In the genomic region with DNA sequence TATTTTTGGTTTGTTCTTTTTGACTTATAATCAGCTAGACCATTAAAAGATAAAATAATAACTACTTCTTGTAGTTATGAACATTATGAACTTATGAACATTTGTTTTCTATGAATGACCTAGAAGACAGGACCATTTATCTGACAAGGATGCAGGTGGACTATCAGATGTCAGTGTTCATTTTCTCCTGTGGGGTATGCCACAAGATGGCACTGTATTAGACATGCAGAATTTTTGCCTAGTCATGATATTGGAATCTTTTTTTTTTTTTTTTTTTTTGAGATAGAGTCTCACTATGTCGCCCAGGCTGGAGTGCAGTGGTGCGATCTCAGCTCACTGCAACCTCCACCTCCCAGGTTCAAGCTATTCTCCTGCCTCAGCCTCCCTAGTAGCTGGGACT, we compare ENCODE assay signal across 8 cellular contexts. TPM values are rescaled to one million over a fixed set of nuclear protein-coding genes. Genes with fewer than 3 reads are reported as not detected.
DNase-seq lines count a peak whose midpoint lies in the region; ATAC-seq, FAIRE-seq and TF ChIP-seq lines count a peak whose summit lies in the region.
"Not testable (repeated sequence)": the region's sequence is repeated elsewhere in the genome, so short reads cannot be mapped to it uniquely, and the experiment has no call there.

No MANE protein-coding gene starts in this region.

- 95% methylated on average over 2 of the region's 2 CpGs for WGBS in hepatocyte (ENCODE audit: low lambda C conversion rate, missing lambda C conversion rate)
- 80 to 96% (median 86%) methylated on average over 2 of the region's 2 CpGs for WGBS in psoas muscle, 3 donors

- peak; percentile 17 for FAIRE-seq in TTC549 (lab: Jason Lieb, UNC)

- H3K4me3 ChIP-seq in GM06990 (replicated peaks; ENCODE audit: low read depth, low read length); KMS-11 (IDR thresholded peaks at IDR 0.05; ENCODE audit: insufficient read depth, low read depth, low read length); OCI-LY3 (ENCODE audit: low read length); choroid plexus epithelial cell (ENCODE audit: low read depth, low read length); hepatocyte; psoas muscle: not testable (repeated sequence)

- peak; percentile 11 to 42 for DNase-seq in AML-193 (lab: John Stamatoyannopoulos, UW)
- DNase-seq in GM06990 (ENCODE audit: extremely low read depth, insufficient read length); hepatocyte (ENCODE audit: low spot score); psoas muscle: not testable (repeated sequence)
- DNase-seq in choroid plexus epithelial cell (ENCODE audit: low read depth) = peak; percentile 61

- not testable (repeated sequence) for H3K27ac ChIP-seq in KMS-11; OCI-LY3 (ENCODE audit: low read length); hepatocyte
- peak overlapping the region; percentile 23 for H3K27ac ChIP-seq in psoas muscle

- not testable (repeated sequence) for H3K4me1 ChIP-seq in KMS-11 (ENCODE audit: low read depth, poor library complexity, severe bottlenecking); OCI-LY3 (ENCODE audit: low read length); hepatocyte (ENCODE audit: insufficient read depth); psoas muscle

- not testable (repeated sequence) for H2AFZ ChIP-seq in KMS-11 (ENCODE audit: low read depth); OCI-LY3 (ENCODE audit: low read depth, low read length); hepatocyte

- not testable (repeated sequence) for H3K4me2 ChIP-seq in KMS-11; OCI-LY3 (ENCODE audit: low read length); hepatocyte

- H3K9ac ChIP-seq in KMS-11; OCI-LY3 (ENCODE audit: low read length): not testable (repeated sequence)

- peaks cover 17% of the 10 kb centered on the region for H3K36me3 ChIP-seq in GM06990 (ENCODE audit: control insufficient read depth, insufficient read depth, low read length)
- H3K36me3 ChIP-seq in KMS-11 (ENCODE audit: insufficient read depth); hepatocyte (replicated peaks; ENCODE audit: insufficient read depth, low read depth): not testable (repeated sequence)
- peaks cover 75% of the 10 kb centered on the region for H3K36me3 ChIP-seq in OCI-LY3 (replicated peaks; ENCODE audit: low read depth, low read length)
- H3K36me3 ChIP-seq in psoas muscle (ENCODE audit: insufficient read depth in 1 of 2, low read depth in 1 of 2) = peaks cover 26 to 100% of the 10 kb centered on the region in 2 donors

- peak; percentile 35 for TF ChIP-seq CTCF in GM06990 (IDR thresholded peaks at IDR 0.05; ENCODE audit: insufficient read depth, low read length, poor library complexity, severe bottlenecking)
- TF ChIP-seq CTCF in KMS-11 (conservative IDR thresholded peaks at IDR 0.05; ENCODE audit: low read depth, low read length) = peak; percentile 31; the same call in 1 of the 2 replicates
- TF ChIP-seq CTCF in OCI-LY3 (IDR thresholded peaks at IDR 0.05; ENCODE audit: low read depth, low read length) = peak; percentile 22; the same call in 1 of the 2 replicates
- peak; percentile 54 for TF ChIP-seq CTCF in choroid plexus epithelial cell (conservative IDR thresholded peaks at IDR 0.05; ENCODE audit: low read depth, low read length)
- peak; percentile 34 for TF ChIP-seq CTCF in hepatocyte (IDR thresholded peaks at IDR 0.05; ENCODE audit: poor library complexity)
- not testable (repeated sequence) for TF ChIP-seq CTCF in psoas muscle (IDR thresholded peaks at IDR 0.05)

- not testable (repeated sequence) for H3K27me3 ChIP-seq in GM06990 (replicated peaks; ENCODE audit: control insufficient read depth, insufficient read depth, low read length); KMS-11 (ENCODE audit: insufficient read depth, low read depth); OCI-LY3 (ENCODE audit: low read depth, low read length); hepatocyte; psoas muscle (ENCODE audit: insufficient read depth in 3 of 3, low read length in 2 of 3)

- H4K20me1 ChIP-seq in KMS-11 (ENCODE audit: insufficient read depth); OCI-LY3 (ENCODE audit: insufficient read depth, low read length); hepatocyte (ENCODE audit: insufficient read depth, poor library complexity, severe bottlenecking): not testable (repeated sequence)

- H3K79me2 ChIP-seq in KMS-11 (ENCODE audit: insufficient read depth, low read depth); OCI-LY3 (ENCODE audit: low read length); hepatocyte: not testable (repeated sequence)

- H3K9me3 ChIP-seq in OCI-LY3 (ENCODE audit: insufficient read depth, low read length); hepatocyte (ENCODE audit: low read depth); psoas muscle: not testable (repeated sequence)

- not testable (repeated sequence) for H3K9me2 ChIP-seq in hepatocyte (replicated peaks; ENCODE audit: insufficient read depth)

- intact Hi-C loops in psoas muscle (cut with DNase I) = loop anchor here (5.0 kb wide), 1 partner anchor 47 kb away; no protein-coding TSS in a partner anchor

- ATAC-seq in psoas muscle = peak in 1 of 4 donors; percentile 60

RNA-seq across cellular contexts. Expression of gene PWP1, which starts 10.2 kb away (rescaled TPM):
- total RNA-seq in hepatocyte = 54.8 and 64.0 TPM in 2 replicates
- 60.4 and 63.4 TPM in 2 replicates for polyA plus RNA-seq in hepatocyte
- total RNA-seq in psoas muscle = 10 to 100 TPM; 15.6 to 20.5 (median 19.5) TPM
- polyA plus RNA-seq in psoas muscle = 10 to 100 TPM; 23.4 to 30.1 (median 26.1) TPM
